Comparison of ENCODE assay signal across 20 cellular contexts in genomic region chr10:16639457-16639856, GRCh38.
A peak's percentile ranks its signal among the peaks of the same experiment; 100 is the strongest.
DNase-seq lines count a peak whose midpoint lies in the region; ATAC-seq, FAIRE-seq and TF ChIP-seq lines count a peak whose summit lies in the region.
"Had no signal": no experiment of that assay in that cellular context is flagged by ENCODE, and none has a peak within 500 bp of the region (broad histone marks: within the 10 kb centered on the region; RNA-seq: fewer than 3 reads in every experiment).

No MANE protein-coding gene starts in this region.

- no peak for DNase-seq in Right ventricle myocardium superior
- no peak for DNase-seq in left ventricle myocardium superior
- no peak for DNase-seq in body of pancreas
- peak; percentile 1 for DNase-seq in small intestine
- no peak for DNase-seq in globus pallidus (ENCODE audit: low spot score)
- no peak for DNase-seq in SHP77 (lab: John Stamatoyannopoulos, UW)
- DNase-seq: 8988T; ACHN; C1 segment of cervical spinal cord; Calu3; CD4-positive, alpha-beta memory T cell; COR-L47; DMS153; DND-41; GOT3 had no signal

- no peaks in the 10 kb centered on the region for H3K9me3 ChIP-seq in body of pancreas
- no peaks in the 10 kb centered on the region for H3K9me3 ChIP-seq in small intestine (ENCODE audit: control insufficient read depth, low read depth)
- H3K9me3 ChIP-seq: A549, HAP-1 had no signal

- H3K27me3 ChIP-seq in body of pancreas (no peaks in the 10 kb centered on the region), small intestine (ENCODE audit: control insufficient read depth in 2 of 2, insufficient read depth in 2 of 2, low read length in 2 of 2) (no peaks in the 10 kb centered on the region)

- TF ChIP-seq POLR2A in body of pancreas (IDR thresholded peaks at IDR 0.05), result no peak

- FAIRE-seq in small intestine (lab: Jason Lieb, UNC), result no peak
- FAIRE-seq: A549, G401.6, GM12892, H54 had no signal

- ATAC-seq in Right ventricle myocardium superior (ENCODE audit: poor library complexity) (peak; percentile 49), left ventricle myocardium superior (no peak), body of pancreas (peak; percentile 53)
- ATAC-seq: A549 had no signal

- H3K4me1 ChIP-seq in body of pancreas (peaks cover 20% of the 10 kb centered on the region), small intestine (ENCODE audit: control insufficient read depth in 2 of 2, insufficient read depth in 1 of 2, low read depth in 1 of 2, low read length in 1 of 2) (no peaks in the 10 kb centered on the region)
- H3K4me1 ChIP-seq: HAP-1 had no signal

- H3K27ac ChIP-seq in body of pancreas, result no peak overlapping the region
- H3K27ac ChIP-seq in small intestine (ENCODE audit: low read depth in 1 of 2, low read length in 1 of 2), result no peak overlapping the region
- H3K27ac ChIP-seq: A549 had no signal

- TF ChIP-seq CTCF in body of pancreas (IDR thresholded peaks at IDR 0.05), result no peak

- no peaks in the 10 kb centered on the region for H3K36me3 ChIP-seq in body of pancreas (replicated peaks in 1 of 2; ENCODE audit: insufficient read depth in 1 of 2, low read depth in 2 of 2)
- H3K36me3 ChIP-seq in small intestine (ENCODE audit: control insufficient read depth in 2 of 2, insufficient read depth in 2 of 2, low read length in 2 of 2), result no peaks in the 10 kb centered on the region
- H3K36me3 ChIP-seq: HAP-1 had no signal

- H3K4me3 ChIP-seq in body of pancreas, result no peak overlapping the region
- H3K4me3 ChIP-seq in small intestine (ENCODE audit: low read depth in 1 of 2, low read length in 2 of 2), result no peak overlapping the region
- H3K4me3 ChIP-seq: A549, HAP-1 had no signal

- 31 to 34% methylated on average over 4 of the region's 4 CpGs for WGBS in body of pancreas, 2 donors
- 63 to 85% (median 79%) methylated on average over 4 of the region's 4 CpGs for WGBS in small intestine, 3 donors

- intact Hi-C loops in Right ventricle myocardium superior (cut with DNase I), result loop anchor here (10.0 kb wide), 1 partner anchor 125 kb away; no protein-coding TSS in a partner anchor
- intact Hi-C loops in left ventricle myocardium superior (cut with micrococcal nuclease), result no loop called here
- intact Hi-C loops in body of pancreas (cut with DNase I), result no loop called here
